1 cellular context compared by ENCODE assay signal in the genomic region with DNA sequence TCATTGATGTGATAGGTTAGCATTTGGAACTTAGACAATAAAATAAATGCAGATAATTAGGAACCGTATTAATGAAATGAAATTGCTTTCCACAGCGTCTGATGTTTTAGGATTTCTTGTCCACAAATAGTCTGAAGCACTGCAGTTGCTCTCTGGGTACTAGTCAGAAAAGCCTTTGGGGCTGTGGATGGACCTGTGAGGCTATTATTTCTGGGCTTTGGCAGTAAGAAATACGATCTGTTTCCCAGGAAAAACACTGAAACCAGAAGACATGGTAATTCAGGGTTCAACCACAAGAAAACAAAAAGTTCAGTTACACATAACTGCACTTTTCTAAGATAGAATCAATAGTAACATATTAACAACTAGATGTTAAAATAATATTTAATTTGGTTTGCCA.
TF ChIP-seq lines count a peak whose summit lies in the region.

No MANE protein-coding gene starts in this region.

TF ChIP-seq in H1, 55 proteins besides CTCF, POLR2A, EP300 and RAD21 (continued from another document):
- TF ChIP-seq, protein P1, sequence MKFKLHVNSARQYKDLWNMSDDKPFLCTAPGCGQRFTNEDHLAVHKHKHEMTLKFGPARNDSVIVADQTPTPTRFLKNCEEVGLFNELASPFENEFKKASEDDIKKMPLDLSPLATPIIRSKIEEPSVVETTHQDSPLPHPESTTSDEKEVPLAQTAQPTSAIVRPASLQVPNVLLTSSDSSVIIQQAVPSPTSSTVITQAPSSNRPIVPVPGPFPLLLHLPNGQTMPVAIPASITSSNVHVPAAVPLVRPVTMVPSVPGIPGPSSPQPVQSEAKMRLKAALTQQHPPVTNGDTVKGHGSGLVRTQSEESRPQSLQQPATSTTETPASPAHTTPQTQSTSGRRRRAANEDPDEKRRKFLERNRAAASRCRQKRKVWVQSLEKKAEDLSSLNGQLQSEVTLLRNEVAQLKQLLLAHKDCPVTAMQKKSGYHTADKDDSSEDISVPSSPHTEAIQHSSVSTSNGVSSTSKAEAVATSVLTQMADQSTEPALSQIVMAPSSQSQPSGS (IDR thresholded peaks at IDR 0.05; ENCODE audit: low read length) = no peak
- TF ChIP-seq POU5F1 (IDR thresholded peaks at IDR 0.05; ENCODE audit: low read depth, low read length) (no peak), CREB1 (IDR thresholded peaks at IDR 0.05) (no peak)
- TF ChIP-seq, protein P2, sequence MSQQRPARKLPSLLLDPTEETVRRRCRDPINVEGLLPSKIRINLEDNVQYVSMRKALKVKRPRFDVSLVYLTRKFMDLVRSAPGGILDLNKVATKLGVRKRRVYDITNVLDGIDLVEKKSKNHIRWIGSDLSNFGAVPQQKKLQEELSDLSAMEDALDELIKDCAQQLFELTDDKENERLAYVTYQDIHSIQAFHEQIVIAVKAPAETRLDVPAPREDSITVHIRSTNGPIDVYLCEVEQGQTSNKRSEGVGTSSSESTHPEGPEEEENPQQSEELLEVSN (IDR thresholded peaks at IDR 0.05) = no peak
